ENCODE assay signal across 12 cellular contexts in the genomic region with DNA sequence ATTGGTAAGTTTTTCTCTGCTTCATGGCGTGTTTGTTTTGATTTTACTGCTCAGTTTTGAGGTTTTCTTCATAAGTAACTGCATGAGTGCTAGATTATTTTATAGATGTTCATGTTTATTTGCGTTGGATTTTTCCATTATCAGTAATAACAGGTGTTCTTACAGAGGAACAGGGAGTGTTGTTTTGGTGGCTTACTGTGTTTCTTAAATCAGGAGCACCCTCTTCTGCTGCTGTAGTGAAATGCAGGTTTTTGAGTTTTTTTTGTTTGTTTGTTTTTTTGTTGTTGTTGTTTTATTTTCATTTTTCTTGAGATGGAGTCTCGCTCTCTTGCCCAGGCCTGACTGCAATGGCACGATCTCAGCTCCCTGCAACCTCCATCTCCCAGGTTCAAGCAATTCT. TPM values are rescaled to one million over a fixed set of nuclear protein-coding genes. Genes with fewer than 3 reads are reported as not detected.
A peak's percentile ranks its signal among the peaks of the same experiment; 100 is the strongest.
DNase-seq lines count a peak whose midpoint lies in the region.
"Had no signal": no experiment of that assay in that cellular context is flagged by ENCODE, and none has a peak within 500 bp of the region (broad histone marks: within the 10 kb centered on the region; RNA-seq: fewer than 3 reads in every experiment).

No MANE protein-coding gene starts in this region.

- DNase-seq in DMS 273 (lab: John Stamatoyannopoulos, UW; ENCODE audit: unreplicated experiment) (peak; percentile 2), DMS 273 treated with DMSO at 0.1 percent for 48 hours (lab: John Stamatoyannopoulos, UW) (no peak), HCEC 1CT (peak; percentile 12), SW480 (ENCODE audit: low spot score) (peak; percentile 22), lung microvascular endothelial cell (ENCODE audit: low read depth in 2 of 2) (peak; percentile 10 to 11), KG1 (lab: John Stamatoyannopoulos, UW) (no peak), NOMO-1 treated with DMSO at 0.1 percent for 48 hours (lab: John Stamatoyannopoulos, UW; ENCODE audit: unreplicated experiment) (no peak), SK-N-DZ (ENCODE audit: low spot score) (no peak)
- DNase-seq: 8988T; activated CD8-positive, alpha-beta memory T cell treated with anti-CD3 and anti-CD28 coated beads, Interleukin-2, amount 50 U/mL, for 4 hours; amygdala; GM23248 had no signal

RNA-seq across cellular contexts. Expression of a gene that starts 32.6 kb away (rescaled TPM):
- 3.1 and 4.6 TPM in 2 replicates for total RNA-seq in lung microvascular endothelial cell
- 6.8 and 7.5 TPM in 2 replicates for polyA plus RNA-seq in SK-N-DZ (2014; cell fraction: cytosol; rRNA removed)
- polyA plus RNA-seq in SK-N-DZ (2014; cell fraction: nucleus; rRNA removed): 2.8 and 3.4 TPM in 2 replicates

RNA-seq across cellular contexts. Expression of a gene that starts 35.3 kb away (rescaled TPM):
- 11.1 and 17.7 TPM in 2 replicates for total RNA-seq in lung microvascular endothelial cell
- polyA plus RNA-seq in SK-N-DZ (2014; cell fraction: cytosol; rRNA removed): 36.8 and 46.1 TPM in 2 replicates
- 31.9 and 48.6 TPM in 2 replicates for polyA plus RNA-seq in SK-N-DZ (2014; cell fraction: nucleus; rRNA removed)

RNA-seq across cellular contexts. Expression of a gene that starts 35.5 kb away (rescaled TPM):
- 0.22 and 0.99 TPM in 2 replicates for total RNA-seq in lung microvascular endothelial cell
- not detected in 2 replicates for polyA plus RNA-seq in SK-N-DZ (2014; cell fraction: cytosol; rRNA removed)
- polyA plus RNA-seq in SK-N-DZ (2014; cell fraction: nucleus; rRNA removed): 6.2 TPM in 1 of 2 replicates, not detected in the other
- total RNA-seq: GM23248 had no signal

Comparison
In these comparisons a context has a peak if more than half of its experiments do, and no peak if none do; other contexts are left out.
1. DNase-seq: peak in DMS 273 (single experiment), HCEC 1CT (single experiment), SW480 (single experiment) and lung microvascular endothelial cell (2 of 2); none in DMS 273 treated with DMSO at 0.1 percent for 48 hours (single experiment), KG1 (single experiment), NOMO-1 treated with DMSO at 0.1 percent for 48 hours (single experiment) and SK-N-DZ (single experiment).